ENCODE assay signal across 10 cellular contexts in genomic region chr1:175597969-175598765, GRCh38.
DNase-seq lines count a peak whose midpoint lies in the region; ATAC-seq and TF ChIP-seq lines count a peak whose summit lies in the region.
"Had no signal": no experiment of that assay in that cellular context is flagged by ENCODE, and none has a peak within 500 bp of the region (broad histone marks: within the 10 kb centered on the region; RNA-seq: fewer than 3 reads in every experiment).

No MANE protein-coding gene starts in this region.

- no peaks in the 10 kb centered on the region for H3K36me3 Mint-ChIP-seq in GM23338 (ENCODE audit: low read depth)
- H3K36me3 Mint-ChIP-seq in memory B cell, result peaks cover 5% of the 10 kb centered on the region
- H3K36me3 Mint-ChIP-seq in CD4-positive, alpha-beta memory T cell, result no peaks in the 10 kb centered on the region
- H3K36me3 Mint-ChIP-seq: activated naive CD8-positive, alpha-beta T cell treated with anti-CD3 and anti-CD28 coated beads for 36 hours had no signal

- H3F3A ChIP-seq in GM23338 (replicated peaks; ENCODE audit: low read depth), result no peaks in the 10 kb centered on the region

- H4K20me1 ChIP-seq in GM23338 (replicated peaks; ENCODE audit: insufficient read depth), result no peaks in the 10 kb centered on the region

- H3K27me3 ChIP-seq in GM23338 (ENCODE audit: insufficient read depth) (peaks cover 33% of the 10 kb centered on the region), upper lobe of right lung (peaks cover 13% of the 10 kb centered on the region), lower lobe of right lung (ENCODE audit: low read depth) (peaks cover 20% of the 10 kb centered on the region)
- H3K27me3 ChIP-seq in CD4-positive, alpha-beta memory T cell (ENCODE audit: insufficient read depth, low read length), result no peaks in the 10 kb centered on the region

- H3K79me2 ChIP-seq in GM23338 (replicated peaks; ENCODE audit: insufficient read depth), result no peaks in the 10 kb centered on the region

- peak overlapping the region; percentile 66; the same call in 2 of the 3 replicates for H3K4me3 Mint-ChIP-seq in GM23338
- H3K4me3 Mint-ChIP-seq in memory B cell, result peak overlapping the region; percentile 91
- no peak overlapping the region for H3K4me3 Mint-ChIP-seq in CD4-positive, alpha-beta memory T cell
- H3K4me3 Mint-ChIP-seq: activated naive CD8-positive, alpha-beta T cell treated with anti-CD3 and anti-CD28 coated beads for 36 hours had no signal

- H3K4me1 ChIP-seq in GM23338 (ENCODE audit: insufficient read depth) (peaks cover 34% of the 10 kb centered on the region), upper lobe of right lung (no peaks in the 10 kb centered on the region), lower lobe of right lung (peaks cover 9% of the 10 kb centered on the region)
- H3K4me1 ChIP-seq in CD4-positive, alpha-beta memory T cell (ENCODE audit: insufficient read depth, low read length), result no peaks in the 10 kb centered on the region

- no peak overlapping the region for H3K27ac ChIP-seq in GM23338 (ENCODE audit: low read depth)
- no peak overlapping the region for H3K27ac ChIP-seq in upper lobe of right lung
- no peak overlapping the region for H3K27ac ChIP-seq in lower lobe of right lung
- H3K27ac ChIP-seq in CD4-positive, alpha-beta memory T cell (ENCODE audit: low read depth, low read length), result no peak overlapping the region

- H3K9me3 Mint-ChIP-seq in GM23338 (no peaks in the 10 kb centered on the region), memory B cell (no peaks in the 10 kb centered on the region)
- H3K9me3 Mint-ChIP-seq in CD4-positive, alpha-beta memory T cell, result no peaks in the 10 kb centered on the region
- H3K9me3 Mint-ChIP-seq: activated naive CD8-positive, alpha-beta T cell treated with anti-CD3 and anti-CD28 coated beads for 36 hours had no signal

- H2AFZ ChIP-seq in GM23338, result no peak overlapping the region

- no peaks in the 10 kb centered on the region for H3K9me2 ChIP-seq in GM23338 (ENCODE audit: insufficient read depth)

- no peak overlapping the region for H3K27ac Mint-ChIP-seq in GM23338
- peak overlapping the region; percentile 97 for H3K27ac Mint-ChIP-seq in memory B cell
- no peak overlapping the region for H3K27ac Mint-ChIP-seq in CD4-positive, alpha-beta memory T cell
- H3K27ac Mint-ChIP-seq: activated naive CD8-positive, alpha-beta T cell treated with anti-CD3 and anti-CD28 coated beads for 36 hours had no signal

- peak overlapping the region; percentile 77; the same call in 1 of the 2 replicates for H3K4me2 ChIP-seq in GM23338

- TF ChIP-seq CTCF in GM23338 (conservative IDR thresholded peaks at IDR 0.05; ENCODE audit: low read depth in 2 of 2) (no peak), upper lobe of right lung (IDR thresholded peaks at IDR 0.05) (no peak), lower lobe of right lung (IDR thresholded peaks at IDR 0.05) (no peak)

- ATAC-seq in GM18498 (IDR thresholded peaks at IDR 0.05; ENCODE audit: unreplicated experiment) (peak; percentile 29), GM23338 (no peak), memory B cell (ENCODE audit: low read depth) (peak; percentile 23), upper lobe of right lung (no peak), lower lobe of right lung (no peak)

- H3K9me3 ChIP-seq in upper lobe of right lung (no peaks in the 10 kb centered on the region), lower lobe of right lung (no peaks in the 10 kb centered on the region)
- H3K9me3 ChIP-seq in CD4-positive, alpha-beta memory T cell (ENCODE audit: control insufficient read depth in 1 of 2, low read length in 2 of 2), result no peaks in the 10 kb centered on the region

- intact Hi-C loops in upper lobe of right lung (cut with DNase I), result no loop called here
- intact Hi-C loops in lower lobe of right lung (cut with DNase I), result no loop called here
- intact Hi-C loops in CD4-positive, alpha-beta memory T cell (cut with micrococcal nuclease), result no loop called here

- H3K36me3 ChIP-seq in GM23338 (ENCODE audit: insufficient read depth) (no peaks in the 10 kb centered on the region; the same call in 1 of the 2 replicates), upper lobe of right lung (no peaks in the 10 kb centered on the region), lower lobe of right lung (no peaks in the 10 kb centered on the region)
- H3K36me3 ChIP-seq in CD4-positive, alpha-beta memory T cell (ENCODE audit: insufficient read depth, low read length), result no peaks in the 10 kb centered on the region

- H3K4me3 ChIP-seq in GM23338 (no peak overlapping the region), upper lobe of right lung (no peak overlapping the region), lower lobe of right lung (no peak overlapping the region)
- no peak overlapping the region for H3K4me3 ChIP-seq in CD4-positive, alpha-beta memory T cell (ENCODE audit: low read length in 2 of 2)

- no peak for DNase-seq in GM23338 (ENCODE audit: low spot score)
- peak; percentile 1 for DNase-seq in M059J (ENCODE audit: low read depth)
- DNase-seq in memory B cell (ENCODE audit: low spot score in 2 of 2), result peak in 1 of 2 donors; percentile 28
- no peak for DNase-seq in upper lobe of right lung
- DNase-seq in lower lobe of right lung, result no peak
- no peak for DNase-seq in NCI-H446 treated with DMSO at 0.1 percent for 48 hours (lab: John Stamatoyannopoulos, UW)
- DNase-seq in CD4-positive, alpha-beta memory T cell, result no peak
- DNase-seq: activated naive CD8-positive, alpha-beta T cell treated with anti-CD3 and anti-CD28 coated beads for 36 hours; NCI-H2029 treated with DMSO at 0.1 percent for 48 hours had no signal

- CTCF ChIA-PET in CD4-positive, alpha-beta memory T cell (lab: Charles Lee; ENCODE audit: partially characterized antibody), result no interaction called here

- POLR2A ChIA-PET in CD4-positive, alpha-beta memory T cell (lab: Charles Lee; ENCODE audit: partially characterized antibody), result no interaction called here

- H3K27me3 Mint-ChIP-seq in GM23338 (ENCODE audit: insufficient read depth, low read depth, poor library complexity) (peaks cover 24% of the 10 kb centered on the region), memory B cell (no peaks in the 10 kb centered on the region)
- peaks cover 5 to 13% of the 10 kb centered on the region in 2 donors for H3K27me3 Mint-ChIP-seq in CD4-positive, alpha-beta memory T cell

- H3K4me1 Mint-ChIP-seq in GM23338 (peaks cover 16% of the 10 kb centered on the region; the same call in 2 of the 3 replicates), memory B cell (peaks cover 41% of the 10 kb centered on the region)
- no peaks in the 10 kb centered on the region for H3K4me1 Mint-ChIP-seq in CD4-positive, alpha-beta memory T cell
- H3K4me1 Mint-ChIP-seq: activated naive CD8-positive, alpha-beta T cell treated with anti-CD3 and anti-CD28 coated beads for 36 hours had no signal

TF ChIP-seq in GM23338, 12 proteins besides CTCF, POLR2A, EP300 and RAD21 (continues in another document):
- TF ChIP-seq JUNB (IDR thresholded peaks at IDR 0.05; ENCODE audit: unreplicated experiment), result no peak
- TF ChIP-seq EZH2 (IDR thresholded peaks at IDR 0.05; ENCODE audit: low read depth, unreplicated experiment), result no peak

Comparison
In these comparisons a context has a peak if more than half of its experiments do, and no peak if none do; other contexts are left out.
1. ATAC-seq: peak in GM18498 (single experiment) and memory B cell (single experiment); none in GM23338 (single experiment), upper lobe of right lung (single experiment) and lower lobe of right lung (0 of 2).
2. H3K4me3 Mint-ChIP-seq: peak in GM23338 (single experiment) and memory B cell (single experiment); none in CD4-positive, alpha-beta memory T cell (0 of 8).